7 cellular contexts compared by ENCODE assay signal in genomic region chr1:148992318-148992717, GRCh38.
DNase-seq lines count a peak whose midpoint lies in the region; ATAC-seq, FAIRE-seq and TF ChIP-seq lines count a peak whose summit lies in the region.
"Not testable (repeated sequence)": the region's sequence is repeated elsewhere in the genome, so short reads cannot be mapped to it uniquely, and the experiment has no call there.

No MANE protein-coding gene starts in this region.

- H3K4me2 ChIP-seq in SK-N-SH; keratinocyte (ENCODE audit: control insufficient read depth, extremely low read depth, insufficient read depth, low read depth, low read length): not testable (repeated sequence)

- H3K79me2 ChIP-seq in SK-N-SH (ENCODE audit: insufficient read depth); keratinocyte (ENCODE audit: control insufficient read depth, insufficient read depth, low read length): not testable (repeated sequence)

- POLR2A ChIA-PET in SK-N-SH (lab: Yijun Ruan, JAX); MCF 10A (lab: Yijun Ruan, JAX): not testable (repeated sequence)

- H3F3A ChIP-seq in SK-N-SH (replicated peaks; ENCODE audit: insufficient read depth) = not testable (repeated sequence)

- peak overlapping the region; percentile 24; the same call in 1 of the 2 replicates for H3K4me3 Mint-ChIP-seq in HFFc6
- H3K4me3 Mint-ChIP-seq in activated T-cell treated with anti-CD3 and anti-CD28 coated beads, Interleukin-2, amount 50 U/mL, for 4 hours; MCF 10A (ENCODE audit: unreplicated experiment); stimulated activated naive CD8-positive, alpha-beta T cell treated with anti-CD3 and anti-CD28 coated beads, Interleukin-15, amount 100 ng/mL, for 72 hours: not testable (repeated sequence)

- TSS peak; percentile 56 for BruUV-seq in MCF 10A (replicated peaks; lab: Mats Ljungman, UMichigan)

- H3K27me3 Mint-ChIP-seq in HFFc6 (ENCODE audit: insufficient read depth); activated T-cell treated with anti-CD3 and anti-CD28 coated beads, Interleukin-2, amount 50 U/mL, for 4 hours (ENCODE audit: low read depth); MCF 10A (ENCODE audit: insufficient read depth, unreplicated experiment): not testable (repeated sequence)
- H3K27me3 Mint-ChIP-seq in stimulated activated naive CD8-positive, alpha-beta T cell treated with anti-CD3 and anti-CD28 coated beads, Interleukin-15, amount 100 ng/mL, for 72 hours = peaks cover 12% of the 10 kb centered on the region

- H3K9me2 ChIP-seq in SK-N-SH = not testable (repeated sequence)

- not testable (repeated sequence) for TF ChIP-seq CTCF in HFFc6 (IDR thresholded peaks at IDR 0.05); SK-N-SH (IDR thresholded peaks at IDR 0.05); MCF 10A (IDR thresholded peaks at IDR 0.05; ENCODE audit: unreplicated experiment); keratinocyte (optimal IDR thresholded peaks at IDR 0.05 in 1 of 3, IDR thresholded peaks at IDR 0.05 in 1 of 3, conservative IDR thresholded peaks at IDR 0.05 in 1 of 3; ENCODE audit: extremely low read depth in 1 of 3, insufficient read depth in 2 of 3, low read length in 3 of 3); omental fat pad (IDR thresholded peaks at IDR 0.05)

- CTCF ChIA-PET in SK-N-SH (lab: Yijun Ruan, JAX); MCF 10A (lab: Yijun Ruan, JAX): not testable (repeated sequence)

- H2AFZ ChIP-seq in SK-N-SH (ENCODE audit: low read depth); keratinocyte (ENCODE audit: control insufficient read depth, low read length): not testable (repeated sequence)

- not testable (repeated sequence) for TF ChIP-seq EP300 in SK-N-SH (IDR thresholded peaks at IDR 0.05; ENCODE audit: borderline replicate concordance in 1 of 2, low read depth in 1 of 2, low read length in 1 of 2)

- H3K4me1 ChIP-seq in SK-N-SH (ENCODE audit: control insufficient read depth in 1 of 2, insufficient read depth in 2 of 2, low read depth in 1 of 2, low read length in 1 of 2); keratinocyte (ENCODE audit: control insufficient read depth, extremely low read depth, insufficient read depth, low read length): not testable (repeated sequence)

- H3K4me3 ChIP-seq in SK-N-SH (ENCODE audit: low read depth in 2 of 2, low read length in 1 of 2); keratinocyte (ENCODE audit: control insufficient read depth in 2 of 3, extremely low read depth in 1 of 3, insufficient read depth in 2 of 3, low read depth in 1 of 3, low read length in 3 of 3): not testable (repeated sequence)

- not testable (repeated sequence) for H3K36me3 Mint-ChIP-seq in HFFc6 (ENCODE audit: low read depth); activated T-cell treated with anti-CD3 and anti-CD28 coated beads, Interleukin-2, amount 50 U/mL, for 4 hours (ENCODE audit: insufficient read depth); MCF 10A (ENCODE audit: insufficient read depth, unreplicated experiment)

- not testable (repeated sequence) for H3K27me3 ChIP-seq in SK-N-SH (ENCODE audit: insufficient read depth); keratinocyte (ENCODE audit: control insufficient read depth, extremely low read depth, insufficient read depth, low read length)

- DNase-seq in HFFc6 = peak; percentile 58
- not testable (repeated sequence) for DNase-seq in SK-N-SH; activated T-cell treated with anti-CD3 and anti-CD28 coated beads, Interleukin-2, amount 50 U/mL, for 4 hours; MCF 10A (ENCODE audit: unreplicated experiment); keratinocyte (ENCODE audit: low read depth, low spot score); omental fat pad (ENCODE audit: low spot score); stimulated activated naive CD8-positive, alpha-beta T cell treated with anti-CD3 and anti-CD28 coated beads, Interleukin-15, amount 100 ng/mL, for 72 hours

- dilution Hi-C loops in keratinocyte (cut with MboI; ENCODE audit: extremely low pct_ligation_motif_present, low sequenced_read_pairs) = not testable (repeated sequence)

- intact Hi-C loops in MCF 10A (cut with micrococcal nuclease) = not testable (repeated sequence)

- not testable (repeated sequence) for H3K9me3 Mint-ChIP-seq in HFFc6; activated T-cell treated with anti-CD3 and anti-CD28 coated beads, Interleukin-2, amount 50 U/mL, for 4 hours; MCF 10A (ENCODE audit: unreplicated experiment); stimulated activated naive CD8-positive, alpha-beta T cell treated with anti-CD3 and anti-CD28 coated beads, Interleukin-15, amount 100 ng/mL, for 72 hours

- H3K36me3 ChIP-seq in SK-N-SH (replicated peaks in 1 of 2; ENCODE audit: control insufficient read depth in 1 of 2, insufficient read depth in 2 of 2, low read length in 1 of 2); keratinocyte (ENCODE audit: control insufficient read depth in 2 of 2, extremely low read depth in 1 of 2, insufficient read depth in 2 of 2, low read length in 2 of 2): not testable (repeated sequence)

- TF ChIP-seq RAD21 in SK-N-SH (IDR thresholded peaks at IDR 0.05; ENCODE audit: low read length) = not testable (repeated sequence)

- not testable (repeated sequence) for H3K9me1 ChIP-seq in keratinocyte (ENCODE audit: control insufficient read depth, extremely low read depth, insufficient read depth, low read length)

- peak overlapping the region; percentile 48; the same call in 1 of the 2 replicates for H3K9ac ChIP-seq in SK-N-SH
- H3K9ac ChIP-seq in keratinocyte (ENCODE audit: control insufficient read depth, extremely low read depth, insufficient read depth, low read length) = not testable (repeated sequence)

- H3K4me1 Mint-ChIP-seq in HFFc6 (ENCODE audit: low read depth) = peaks cover 24% of the 10 kb centered on the region
- not testable (repeated sequence) for H3K4me1 Mint-ChIP-seq in activated T-cell treated with anti-CD3 and anti-CD28 coated beads, Interleukin-2, amount 50 U/mL, for 4 hours (ENCODE audit: low read depth); MCF 10A (ENCODE audit: insufficient read depth, unreplicated experiment); stimulated activated naive CD8-positive, alpha-beta T cell treated with anti-CD3 and anti-CD28 coated beads, Interleukin-15, amount 100 ng/mL, for 72 hours

- peak; percentile 86 to 90 for ATAC-seq in activated T-cell treated with anti-CD3 and anti-CD28 coated beads, Interleukin-2, amount 50 U/mL, for 4 hours
- peak; percentile 63 for ATAC-seq in omental fat pad (ENCODE audit: low FRiP score)
- peak; percentile 98 for ATAC-seq in stimulated activated naive CD8-positive, alpha-beta T cell treated with anti-CD3 and anti-CD28 coated beads, Interleukin-15, amount 100 ng/mL, for 72 hours

- peak overlapping the region in 1 of 2 experiments; percentile 67; a peak in 2 of 4 replicates for H3K27ac ChIP-seq in SK-N-SH (ENCODE audit: low read depth in 2 of 2, low read length in 1 of 2)
- H3K27ac ChIP-seq in keratinocyte (ENCODE audit: control insufficient read depth, insufficient read depth, low read length) = not testable (repeated sequence)

- WGBS in SK-N-SH (ENCODE audit: low lambda C conversion rate) = 16% methylated on average over 4 of the region's 5 CpGs

- H3K9me3 ChIP-seq in SK-N-SH; keratinocyte (ENCODE audit: control insufficient read depth, low read depth, low read length): not testable (repeated sequence)

- peak; percentile 99 for FAIRE-seq in keratinocyte (lab: Jason Lieb, UNC)

- not testable (repeated sequence) for H4K20me1 ChIP-seq in SK-N-SH (ENCODE audit: insufficient read depth); keratinocyte (ENCODE audit: control insufficient read depth, extremely low read depth, insufficient read depth, low read length)

- H3K27ac Mint-ChIP-seq in HFFc6 = peak overlapping the region; percentile 69
- H3K27ac Mint-ChIP-seq in MCF 10A (ENCODE audit: low read depth, unreplicated experiment); stimulated activated naive CD8-positive, alpha-beta T cell treated with anti-CD3 and anti-CD28 coated beads, Interleukin-15, amount 100 ng/mL, for 72 hours: not testable (repeated sequence)
